Comparison of ENCODE assay signal across 19 cellular contexts in genomic region chr1:203968728-203969127, GRCh38.
"Had no signal": no experiment of that assay in that cellular context is flagged by ENCODE, and none has a peak within 500 bp of the region (broad histone marks: within the 10 kb centered on the region; RNA-seq: fewer than 3 reads in every experiment).

No MANE protein-coding gene starts in this region.

- H3K36me3 ChIP-seq: esophagus muscularis mucosa, transverse colon had no signal

- FAIRE-seq: islet of Langerhans had no signal

- H3K27ac ChIP-seq: coronary artery, esophagus muscularis mucosa, parathyroid adenoma, skin epidermis, transverse colon had no signal

- H3K9ac ChIP-seq: parathyroid adenoma had no signal

- DNase-seq: activated B cell treated with CpG ODN at 0.5 μM for 24 hours; activated CD4-positive, alpha-beta T cell treated with anti-CD3 and anti-CD28 coated beads for 48 hours; activated CD8-positive, alpha-beta memory T cell treated with anti-CD3 and anti-CD28 coated beads, Interleukin-2, amount 50 U/mL, for 4 hours; activated CD8-positive, alpha-beta T cell treated with anti-CD3 and anti-CD28 coated beads, Interleukin-2, amount 10 ng/mL, durations not matched to agents 7 days and 5 days; activated effector memory CD4-positive, alpha-beta T cell treated with anti-CD3 and anti-CD28 coated beads, Interleukin-2, amount 50 U/mL, for 16 hours; activated T-cell treated with anti-CD3 and anti-CD28 coated beads, Interleukin-2, amount 50 U/mL, for 48 hours; naive thymus-derived CD4-positive, alpha-beta T cell; stimulated activated CD4-positive, alpha-beta T cell treated with anti-CD3 and anti-CD28 coated beads, Interleukin-15, amount 100 ng/mL, for 24 hours; stimulated activated CD4-positive, alpha-beta T cell treated with anti-CD3 and anti-CD28 coated beads, Interleukin-4, amount 100 ng/mL, for 1 hour; stimulated activated naive CD4-positive, alpha-beta T cell; SW 1271; transverse colon had no signal

- H3K27me3 ChIP-seq: esophagus muscularis mucosa, transverse colon had no signal

- H3K79me2 ChIP-seq: parathyroid adenoma had no signal

- H3K4me1 ChIP-seq: parathyroid adenoma, transverse colon had no signal

- H3K4me3 ChIP-seq: coronary artery, esophagus muscularis mucosa, mucosa of descending colon, skin epidermis, transverse colon had no signal

- ATAC-seq: activated CD8-positive, alpha-beta T cell treated with anti-CD3 and anti-CD28 coated beads, Interleukin-2, amount 10 ng/mL, durations not matched to agents 7 days and 5 days; activated naive CD4-positive, alpha-beta T cell treated with anti-CD3 and anti-CD28 coated beads, Interleukin-2, amount 50 U/mL, for 72 hours; mucosa of descending colon; naive thymus-derived CD4-positive, alpha-beta T cell had no signal

- H2AFZ ChIP-seq: parathyroid adenoma had no signal

- H3K9me3 ChIP-seq: transverse colon had no signal
